In the genomic region with DNA sequence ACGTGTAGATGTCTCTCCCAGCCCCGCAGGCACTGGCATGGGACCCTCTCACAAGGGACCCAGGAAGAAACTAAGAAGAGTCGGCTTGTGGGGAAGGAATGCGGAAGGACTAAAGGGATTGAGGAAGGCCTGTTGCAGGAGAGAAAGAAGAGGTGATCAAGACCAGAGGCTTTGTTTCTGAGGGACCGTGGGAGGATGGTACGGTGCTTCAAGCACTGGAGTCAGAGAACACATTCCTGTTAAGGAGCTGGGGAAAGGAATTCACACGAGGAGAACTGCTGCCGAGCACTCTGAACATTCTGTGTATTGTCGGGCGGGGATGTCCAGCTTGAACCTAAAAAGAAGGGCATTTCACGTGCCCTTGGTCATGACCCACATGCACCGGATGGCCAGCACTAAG, we compare ENCODE assay signal across 17 cellular contexts.
"Had no signal": no experiment of that assay in that cellular context is flagged by ENCODE, and none has a peak within 500 bp of the region (broad histone marks: within the 10 kb centered on the region; RNA-seq: fewer than 3 reads in every experiment).

No MANE protein-coding gene starts in this region.

- H3K4me1 ChIP-seq: heart left ventricle, lower lobe of right lung, spleen, tibial artery had no signal

- H3K9me3 ChIP-seq: heart left ventricle, lower lobe of right lung, spleen, tibial artery had no signal

- H3K36me3 Mint-ChIP-seq: activated naive CD4-positive, alpha-beta T cell treated with anti-CD3 and anti-CD28 coated beads, Interleukin-2, amount 50 U/mL, for 72 hours; natural killer cell treated with Interleukin-12 subunit alpha and Interleukin-12 subunit beta and Interleukin-15 and Interleukin-18, amount 100 ng/mL, for 72 hours had no signal

- FAIRE-seq: keratinocyte had no signal

- H3K27ac ChIP-seq: epithelial cell of prostate, heart left ventricle, lower lobe of right lung, spleen, tibial artery had no signal

- ATAC-seq: activated naive CD4-positive, alpha-beta T cell treated with anti-CD3 and anti-CD28 coated beads, Interleukin-2, amount 50 U/mL, for 72 hours; heart left ventricle; left lobe of liver; lower lobe of right lung; natural killer cell treated with Interleukin-12 subunit alpha and Interleukin-12 subunit beta and Interleukin-15 and Interleukin-18, amount 100 ng/mL, for 72 hours had no signal

- H3K27me3 Mint-ChIP-seq: natural killer cell treated with Interleukin-12 subunit alpha and Interleukin-12 subunit beta and Interleukin-15 and Interleukin-18, amount 100 ng/mL, for 72 hours; stimulated activated naive CD8-positive, alpha-beta T cell treated with anti-CD3 and anti-CD28 coated beads, Interleukin-15, Interleukin-2, amounts not matched to agents 100 ng/mL and 50 ng/mL, for 24 hours had no signal

- H3K27me3 ChIP-seq: heart left ventricle, spleen, tibial artery had no signal

- H3K4me3 Mint-ChIP-seq: natural killer cell treated with Interleukin-12 subunit alpha and Interleukin-12 subunit beta and Interleukin-15 and Interleukin-18, amount 100 ng/mL, for 72 hours; stimulated activated naive CD8-positive, alpha-beta T cell treated with anti-CD3 and anti-CD28 coated beads, Interleukin-15, Interleukin-2, amounts not matched to agents 100 ng/mL and 50 ng/mL, for 24 hours had no signal

- H3K4me3 ChIP-seq: heart left ventricle, lower lobe of right lung, spleen, tibial artery had no signal

- H3K27ac Mint-ChIP-seq: activated naive CD4-positive, alpha-beta T cell treated with anti-CD3 and anti-CD28 coated beads, Interleukin-2, amount 50 U/mL, for 72 hours; natural killer cell treated with Interleukin-12 subunit alpha and Interleukin-12 subunit beta and Interleukin-15 and Interleukin-18, amount 100 ng/mL, for 72 hours; stimulated activated naive CD8-positive, alpha-beta T cell treated with anti-CD3 and anti-CD28 coated beads, Interleukin-15, Interleukin-2, amounts not matched to agents 100 ng/mL and 50 ng/mL, for 24 hours had no signal

- H3K9me3 Mint-ChIP-seq: activated naive CD4-positive, alpha-beta T cell treated with anti-CD3 and anti-CD28 coated beads, Interleukin-2, amount 50 U/mL, for 72 hours; natural killer cell treated with Interleukin-12 subunit alpha and Interleukin-12 subunit beta and Interleukin-15 and Interleukin-18, amount 100 ng/mL, for 72 hours; stimulated activated naive CD8-positive, alpha-beta T cell treated with anti-CD3 and anti-CD28 coated beads, Interleukin-15, Interleukin-2, amounts not matched to agents 100 ng/mL and 50 ng/mL, for 24 hours had no signal

- H3K36me3 ChIP-seq: heart left ventricle, lower lobe of right lung, spleen, tibial artery had no signal

- DNase-seq: activated T-cell treated with anti-CD3 and anti-CD28 coated beads, Interleukin-2, amount 50 U/mL, for 1 hour; cerebellar nuclear complex; cortex of kidney; heart left ventricle; lower lobe of right lung; occipital lobe; spleen; stimulated activated CD4-positive, alpha-beta T cell treated with anti-CD3 and anti-CD28 coated beads, Interleukin-4, amount 100 ng/mL, for 4 hours; substantia nigra; T-helper 1 cell; tibial artery had no signal
